18 cellular contexts compared by ENCODE assay signal in the genomic region with DNA sequence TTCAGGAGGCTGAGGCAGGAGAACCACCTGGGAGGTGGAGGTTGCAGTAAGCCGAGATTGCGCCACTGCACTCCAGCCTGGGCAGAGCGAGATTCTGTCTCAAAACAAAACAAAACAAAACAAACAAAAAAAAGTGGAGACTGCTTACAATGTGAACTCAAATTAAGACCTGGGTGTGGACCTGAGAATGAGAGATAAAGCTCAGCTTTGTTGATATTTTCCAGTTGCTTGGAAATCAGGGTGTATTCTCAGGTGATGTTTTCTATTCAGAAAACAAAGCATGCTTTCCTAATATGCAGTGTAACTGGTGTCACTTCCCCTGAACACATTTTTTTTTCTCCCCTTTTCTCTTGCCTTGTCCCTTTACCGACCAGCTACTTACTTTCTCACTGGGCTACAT. TPM values are rescaled to one million over a fixed set of nuclear protein-coding genes. Genes with fewer than 3 reads are reported as not detected.
DNase-seq lines count a peak whose midpoint lies in the region; ATAC-seq, FAIRE-seq and TF ChIP-seq lines count a peak whose summit lies in the region.
"Had no signal": no experiment of that assay in that cellular context is flagged by ENCODE, and none has a peak within 500 bp of the region (broad histone marks: within the 10 kb centered on the region; RNA-seq: fewer than 3 reads in every experiment).

No MANE protein-coding gene starts in this region.

- no peak for DNase-seq in HepG2 (ENCODE audit: low spot score)
- DNase-seq in right lobe of liver: no peak
- peak; percentile 18 for DNase-seq in NCI-H748 treated with DMSO at 0.1 percent for 48 hours (lab: John Stamatoyannopoulos, UW)
- DNase-seq in naive thymus-derived CD8-positive, alpha-beta T cell: no peak
- DNase-seq in DMS53 treated with DMSO at 0.1 percent for 48 hours (lab: John Stamatoyannopoulos, UW; ENCODE audit: unreplicated experiment): no peak
- no peak for DNase-seq in GM19238 (ENCODE audit: insufficient read length, low spot score)
- DNase-seq in effector memory CD4-positive, alpha-beta T cell: no peak
- DNase-seq: BE2C, DMS53, GM23248, IMR-90, KG1 had no signal

- no peak for TF ChIP-seq RAD21 in HepG2 (CRISPR knock-in tag; IDR thresholded peaks at IDR 0.05)

- H3K4me3 Mint-ChIP-seq in naive thymus-derived CD8-positive, alpha-beta T cell: peak overlapping the region in 3 of 10 donors; percentile 10 to 47 (median 32)
- H3K4me3 Mint-ChIP-seq: CD8-positive, alpha-beta memory T cell had no signal

- peaks cover 0 to 4% (median 2%) of the 10 kb centered on the region in 3 donors for H3K36me3 Mint-ChIP-seq in naive thymus-derived CD8-positive, alpha-beta T cell

- TF ChIP-seq CTCF in HepG2 (CRISPR knock-in tag; IDR thresholded peaks at IDR 0.05) (no peak), right lobe of liver (IDR thresholded peaks at IDR 0.05) (no peak)

- ATAC-seq in HepG2 (no peak), right lobe of liver (no peak)
- ATAC-seq in naive thymus-derived CD8-positive, alpha-beta T cell: peak; percentile 9 to 13
- ATAC-seq: A549, GM12878, HCT116 had no signal

- peaks cover 21% of the 10 kb centered on the region for H3K4me1 ChIP-seq in HepG2 (ENCODE audit: insufficient read depth, low read length)
- H3K4me1 ChIP-seq in right lobe of liver: no peaks in the 10 kb centered on the region
- no peaks in the 10 kb centered on the region for H3K4me1 ChIP-seq in effector memory CD4-positive, alpha-beta T cell (ENCODE audit: control insufficient read depth, insufficient read depth, low read length, poor library complexity, severe bottlenecking)
- H3K4me1 ChIP-seq: A549, BE2C had no signal

- no peak for TF ChIP-seq POLR2A in HepG2 (IDR thresholded peaks at IDR 0.05; ENCODE audit: insufficient read depth in 1 of 2, low read depth in 2 of 2, low read length in 2 of 2)
- TF ChIP-seq POLR2A in right lobe of liver (IDR thresholded peaks at IDR 0.05): no peak

- no peak overlapping the region for H3K4me2 ChIP-seq in HepG2 (ENCODE audit: low read depth, low read length)
- H3K4me2 ChIP-seq: A549 had no signal

- H3K4me1 Mint-ChIP-seq in naive thymus-derived CD8-positive, alpha-beta T cell: peaks cover 23 to 47% (median 39%) of the 10 kb centered on the region in 4 donors

- H3K4me3 ChIP-seq in HepG2 (replicated peaks in 1 of 3; ENCODE audit: insufficient read depth in 1 of 3, low read depth in 2 of 3, low read length in 3 of 3) (no peak overlapping the region), right lobe of liver (no peak overlapping the region)
- no peak overlapping the region for H3K4me3 ChIP-seq in effector memory CD4-positive, alpha-beta T cell (ENCODE audit: insufficient read depth, low read depth, low read length, poor library complexity, severe bottlenecking)
- H3K4me3 ChIP-seq: A549, GM12878, GM23248 had no signal

- no peaks in the 10 kb centered on the region for H3K27me3 Mint-ChIP-seq in naive thymus-derived CD8-positive, alpha-beta T cell

- H2AFZ ChIP-seq in HepG2 (ENCODE audit: low read length): no peak overlapping the region
- H2AFZ ChIP-seq: GM23248 had no signal

- CTCF ChIA-PET in HepG2 (lab: Yijun Ruan, JAX; ENCODE audit: low intra/inter-chr PET ratio, low total read pairs): no interaction called here

- no peaks in the 10 kb centered on the region for H3K36me3 ChIP-seq in HepG2 (replicated peaks in 1 of 2; ENCODE audit: control insufficient read depth in 1 of 2, insufficient read depth in 2 of 2, low read length in 2 of 2)
- H3K36me3 ChIP-seq in right lobe of liver: no peaks in the 10 kb centered on the region
- H3K36me3 ChIP-seq in effector memory CD4-positive, alpha-beta T cell (ENCODE audit: control insufficient read depth, insufficient read depth, low read length): no peaks in the 10 kb centered on the region
- H3K36me3 ChIP-seq: BE2C had no signal

- H3K27ac ChIP-seq in HepG2 (ENCODE audit: extremely low read length, insufficient read depth, low read length) (no peak overlapping the region), right lobe of liver (no peak overlapping the region)
- H3K27ac ChIP-seq in effector memory CD4-positive, alpha-beta T cell (ENCODE audit: insufficient read depth, low read length, poor library complexity, severe bottlenecking): no peak overlapping the region
- H3K27ac ChIP-seq: A549, C4-2B, GM23248 had no signal

- intact Hi-C loops in HepG2 (cut with micrococcal nuclease; ENCODE audit: unreplicated experiment): no loop called here
- intact Hi-C loops in right lobe of liver (cut with DNase I): no loop called here

- WGBS in HepG2 (ENCODE audit: low lambda C conversion rate): 16% methylated on average over 4 of the region's 4 CpGs
- WGBS in right lobe of liver (ENCODE audit: insufficient coverage, low coverage, low lambda C conversion rate, missing lambda C conversion rate): 52% methylated on average over 2 of the region's 4 CpGs

- in situ Hi-C loops in HepG2 (cut with HindIII; ENCODE audit: extremely low pct_ligation_motif_present, low pct_unique_long_range_greater_than_20kb): no loop called here

- no TSS peak for BruUV-seq in HepG2 (replicated peaks; lab: Mats Ljungman, UMichigan)

- TF ChIP-seq EP300 in HepG2 (IDR thresholded peaks at IDR 0.05; ENCODE audit: low read depth in 2 of 2, low read length in 2 of 2): no peak
- TF ChIP-seq EP300 in HepG2 (CRISPR knock-in tag; IDR thresholded peaks at IDR 0.05; ENCODE audit: borderline replicate concordance): no peak

- no peak for FAIRE-seq in HepG2 (lab: Jason Lieb, UNC)
- FAIRE-seq: A549, GM12878, H54 had no signal

- POLR2A ChIA-PET in HepG2 (lab: Yijun Ruan, JAX): no interaction called here
- POLR2A ChIA-PET in naive thymus-derived CD8-positive, alpha-beta T cell (lab: Charles Lee): interaction anchor here (1.0 to 1.9 kb wide), 7 partner anchors 8 to 94 kb away, joined by 3 to 9 read pairs (median 4); no protein-coding TSS in a partner anchor

- no peaks in the 10 kb centered on the region for H3K79me2 ChIP-seq in HepG2 (ENCODE audit: insufficient read depth, low read length)

- peaks cover 0 to 4% (median 0%) of the 10 kb centered on the region in 9 donors for H3K9me3 Mint-ChIP-seq in naive thymus-derived CD8-positive, alpha-beta T cell

- H3K9me3 ChIP-seq in HepG2 (ENCODE audit: low read length) (peaks cover 15% of the 10 kb centered on the region), right lobe of liver (no peaks in the 10 kb centered on the region)
- no peaks in the 10 kb centered on the region for H3K9me3 ChIP-seq in effector memory CD4-positive, alpha-beta T cell (ENCODE audit: control insufficient read depth, low read length)
- H3K9me3 ChIP-seq: BE2C had no signal

- H3K9ac ChIP-seq in HepG2 (ENCODE audit: insufficient read depth, low read depth, low read length): no peak overlapping the region
- H3K9ac ChIP-seq: GM23248 had no signal

- peaks cover 0 to 3% of the 10 kb centered on the region in 2 experiments; a peak in 1 of 5 replicates for H3K27me3 ChIP-seq in HepG2 (ENCODE audit: control insufficient read depth in 1 of 2, insufficient read depth in 2 of 2, low read length in 2 of 2)
- no peaks in the 10 kb centered on the region for H3K27me3 ChIP-seq in right lobe of liver
- H3K27me3 ChIP-seq in effector memory CD4-positive, alpha-beta T cell (replicated peaks; ENCODE audit: control insufficient read depth, insufficient read depth, low read length, poor library complexity, severe bottlenecking): no peaks in the 10 kb centered on the region
- H3K27me3 ChIP-seq: BE2C had no signal

- H4K20me1 ChIP-seq in HepG2 (ENCODE audit: insufficient read depth, low read length): no peaks in the 10 kb centered on the region

- peak overlapping the region; percentile 8 to 91 (median 74) for H3K27ac Mint-ChIP-seq in naive thymus-derived CD8-positive, alpha-beta T cell

TF ChIP-seq in HepG2, 621 proteins besides CTCF, POLR2A, EP300 and RAD21 (continues in another document):
- no peak for TF ChIP-seq MIER2 (CRISPR knock-in tag; IDR thresholded peaks at IDR 0.05)
- no peak for TF ChIP-seq ZNF652 (CRISPR knock-in tag; IDR thresholded peaks at IDR 0.05; ENCODE audit: borderline replicate concordance, low read depth)

RNA-seq across cellular contexts. Expression of gene CERS6, which starts 5.3 kb away (rescaled TPM):
- total RNA-seq in HepG2 (2016; rRNA removed; fragmentation: Illumina TruSeq; extraction: Trizol) (17.3 and 20.3 TPM in 2 replicates), right lobe of liver (10 to 100 TPM; 10.4 to 30.1 (median 15.6) TPM)
- total RNA-seq in HepG2 (2016; cell fraction: cytosol; rRNA removed; fragmentation: Illumina TruSeq; extraction: Trizol; ENCODE audit: low read depth): 2.1 and 2.4 TPM in 2 replicates
- 15.6 and 19.2 TPM in 2 replicates for total RNA-seq in HepG2 (2016; cell fraction: insoluble cytoplasmic fraction; rRNA removed; fragmentation: Illumina TruSeq; extraction: Trizol)
- total RNA-seq in HepG2 (2016; cell fraction: membrane; rRNA removed; fragmentation: Illumina TruSeq; extraction: Trizol): 7.9 and 8.5 TPM in 2 replicates
- total RNA-seq in HepG2 (2016; cell fraction: nucleus; rRNA removed; fragmentation: Illumina TruSeq; extraction: Trizol): 28.3 and 35.1 TPM in 2 replicates
- 8.6 and 10.1 TPM in 2 replicates for polyA plus RNA-seq in HepG2 (2011; rRNA removed)
- polyA plus RNA-seq in HepG2 (2011; cell fraction: cytosol; rRNA removed): 4.7 and 8.3 TPM in 2 replicates
- polyA plus RNA-seq in HepG2 (2011; cell fraction: nucleus; rRNA removed): 3.9 and 5.3 TPM in 2 replicates
- 18.5 and 21.2 TPM in 2 replicates for polyA plus RNA-seq in HepG2 (2012)
- 1.3 and 1.4 TPM in 2 replicates for polyA plus RNA-seq in HepG2 (2016; cell fraction: cytosol; fragmentation: Illumina TruSeq; extraction: Trizol; ENCODE audit: low read depth)
- 13.9 and 14.3 TPM in 2 replicates for polyA plus RNA-seq in HepG2 (2016; cell fraction: insoluble cytoplasmic fraction; fragmentation: Illumina TruSeq; extraction: Trizol; ENCODE audit: low read depth)
- polyA plus RNA-seq in HepG2 (2016; cell fraction: membrane; fragmentation: Illumina TruSeq; extraction: Trizol; ENCODE audit: low read depth): 3.6 and 4.3 TPM in 2 replicates
- polyA plus RNA-seq in HepG2 (2016; cell fraction: nucleus; fragmentation: Illumina TruSeq; extraction: Trizol; ENCODE audit: insufficient read depth, low read depth): 26.8 and 27.2 TPM in 2 replicates
- 0.05 and 16.1 TPM in 2 replicates for polyA minus RNA-seq in HepG2 (2011; rRNA and poly(A)+ RNA removed; ENCODE audit: low replicate concordance)
- polyA minus RNA-seq in HepG2 (2011; cell fraction: cytosol; rRNA and poly(A)+ RNA removed): 17.0 and 18.7 TPM in 2 replicates
- polyA minus RNA-seq in HepG2 (2011; cell fraction: nucleus; rRNA and poly(A)+ RNA removed): 20.2 and 23.0 TPM in 2 replicates
- 10 to 100 TPM; 28.9 to 29.3 TPM for total RNA-seq in naive thymus-derived CD8-positive, alpha-beta T cell
- polyA plus RNA-seq in naive thymus-derived CD8-positive, alpha-beta T cell: 10 to 100 TPM in 2 of 3 donors, 1 to 10 TPM in 1; 9.5 to 17.4 (median 10.8) TPM

Comparison
In these comparisons a context has a peak if more than half of its experiments do, and no peak if none do; other contexts are left out.
1. ATAC-seq: peak in naive thymus-derived CD8-positive, alpha-beta T cell (2 of 2); none in HepG2 (single experiment) and right lobe of liver (0 of 4).